21 cellular contexts compared by ENCODE assay signal in the genomic region with DNA sequence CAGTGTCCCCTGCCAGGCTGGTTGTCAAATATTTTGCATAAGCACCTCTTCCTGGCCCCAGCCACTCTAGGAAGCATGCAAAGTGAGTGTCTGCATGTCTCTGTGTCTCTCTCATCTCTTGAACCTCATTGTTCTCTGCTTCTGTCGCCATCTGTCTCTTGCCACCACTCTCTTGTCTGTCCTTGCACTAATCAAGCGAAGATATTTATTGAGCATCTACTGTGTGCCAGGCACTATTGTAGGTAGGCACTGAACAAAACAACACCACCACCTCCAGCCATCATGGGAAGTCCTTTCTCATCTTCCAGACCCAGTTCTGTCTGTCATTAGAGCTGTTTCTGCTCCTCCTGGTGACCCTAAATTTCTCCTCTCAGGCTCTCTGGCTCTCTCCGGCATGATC. TPM values are rescaled to one million over a fixed set of nuclear protein-coding genes. Genes with fewer than 3 reads are reported as not detected.
DNase-seq lines count a peak whose midpoint lies in the region; ATAC-seq, FAIRE-seq and TF ChIP-seq lines count a peak whose summit lies in the region.
"Had no signal": no experiment of that assay in that cellular context is flagged by ENCODE, and none has a peak within 500 bp of the region (broad histone marks: within the 10 kb centered on the region; RNA-seq: fewer than 3 reads in every experiment).

No MANE protein-coding gene starts in this region.

- no peaks in the 10 kb centered on the region for H3K36me3 ChIP-seq in Karpas-422 (ENCODE audit: insufficient read depth, low read length)
- H3K36me3 ChIP-seq in astrocyte (ENCODE audit: insufficient read depth, low read length): no peaks in the 10 kb centered on the region
- no peaks in the 10 kb centered on the region for H3K36me3 ChIP-seq in kidney (ENCODE audit: control insufficient read depth in 1 of 2, insufficient read depth in 2 of 2, low read length in 2 of 2)
- no peaks in the 10 kb centered on the region for H3K36me3 ChIP-seq in mucosa of descending colon (ENCODE audit: low read depth)
- H3K36me3 ChIP-seq: BE2C had no signal

- H3K27ac ChIP-seq in Karpas-422 (ENCODE audit: low read length) (no peak overlapping the region), astrocyte (ENCODE audit: low read depth, low read length) (no peak overlapping the region), kidney (ENCODE audit: low read depth in 2 of 2, low read length in 2 of 2) (no peak overlapping the region)
- H3K27ac ChIP-seq: HL-60 had no signal

- TF ChIP-seq CTCF in astrocyte (IDR thresholded peaks at IDR 0.05; ENCODE audit: insufficient read depth, low read depth, low read length) (no peak), kidney (IDR thresholded peaks at IDR 0.05; ENCODE audit: borderline replicate concordance, extremely low read depth, insufficient read depth) (no peak), mucosa of descending colon (IDR thresholded peaks at IDR 0.05) (no peak)

- H3K4me1 Mint-ChIP-seq in astrocyte (ENCODE audit: low read depth, unreplicated experiment): no peaks in the 10 kb centered on the region
- H3K4me1 Mint-ChIP-seq in natural killer cell treated with Interleukin-12 subunit alpha and Interleukin-12 subunit beta and Interleukin-15 and Interleukin-18, amount 100 ng/mL, for 72 hours (ENCODE audit: low read depth in 2 of 2): peaks cover 3 to 6% of the 10 kb centered on the region in 2 donors

- H3K36me3 Mint-ChIP-seq in astrocyte (ENCODE audit: low read depth, unreplicated experiment): peaks cover 5% of the 10 kb centered on the region
- H3K36me3 Mint-ChIP-seq in natural killer cell treated with Interleukin-12 subunit alpha and Interleukin-12 subunit beta and Interleukin-15 and Interleukin-18, amount 100 ng/mL, for 72 hours: no peaks in the 10 kb centered on the region
- H3K36me3 Mint-ChIP-seq: CD8-positive, alpha-beta memory T cell had no signal

- H3K27me3 ChIP-seq in Karpas-422 (ENCODE audit: low read length) (no peaks in the 10 kb centered on the region), astrocyte (ENCODE audit: insufficient read depth, low read length) (peaks cover 10% of the 10 kb centered on the region)
- H3K27me3 ChIP-seq: BE2C had no signal

- H3K4me3 ChIP-seq in Karpas-422 (ENCODE audit: low read length) (no peak overlapping the region), astrocyte (ENCODE audit: insufficient read depth, low read depth, low read length) (no peak overlapping the region), kidney (ENCODE audit: low read length in 2 of 2) (no peak overlapping the region), mucosa of descending colon (no peak overlapping the region)
- H3K4me3 ChIP-seq: GM23338 had no signal

- H3K9me3 ChIP-seq in Karpas-422 (ENCODE audit: low read length) (no peaks in the 10 kb centered on the region), astrocyte (ENCODE audit: insufficient read depth, low read depth, low read length) (no peaks in the 10 kb centered on the region), kidney (ENCODE audit: control insufficient read depth in 1 of 2, low read length in 2 of 2) (no peaks in the 10 kb centered on the region), mucosa of descending colon (no peaks in the 10 kb centered on the region)
- H3K9me3 ChIP-seq: BE2C had no signal

- intact Hi-C loops in kidney (cut with DNase I) (no loop called here), head of caudate nucleus (cut with DNase I) (no loop called here), mucosa of descending colon (cut with DNase I, micrococcal nuclease) (loop anchor here in 1 of 2 donors (5.0 kb wide), 1 partner anchor 113 kb away; no protein-coding TSS in a partner anchor)

- no peaks in the 10 kb centered on the region for H4K20me1 ChIP-seq in Karpas-422 (ENCODE audit: insufficient read depth, low read depth, low read length)
- H4K20me1 ChIP-seq in astrocyte (ENCODE audit: insufficient read depth, low read length): no peaks in the 10 kb centered on the region

- peaks cover 48% of the 10 kb centered on the region for H3K27me3 Mint-ChIP-seq in astrocyte (ENCODE audit: low read depth, unreplicated experiment)
- peaks cover 11 to 12% of the 10 kb centered on the region in 2 donors for H3K27me3 Mint-ChIP-seq in natural killer cell treated with Interleukin-12 subunit alpha and Interleukin-12 subunit beta and Interleukin-15 and Interleukin-18, amount 100 ng/mL, for 72 hours

- no peaks in the 10 kb centered on the region for H3K79me2 ChIP-seq in Karpas-422 (ENCODE audit: low read length)
- H3K79me2 ChIP-seq in astrocyte (ENCODE audit: insufficient read depth, low read length): no peaks in the 10 kb centered on the region

- H3K27ac Mint-ChIP-seq in astrocyte (ENCODE audit: unreplicated experiment): no peak overlapping the region
- no peak overlapping the region for H3K27ac Mint-ChIP-seq in natural killer cell treated with Interleukin-12 subunit alpha and Interleukin-12 subunit beta and Interleukin-15 and Interleukin-18, amount 100 ng/mL, for 72 hours
- H3K27ac Mint-ChIP-seq: CD4-positive, CD25-positive, alpha-beta regulatory T cell; CD8-positive, alpha-beta memory T cell; GM23338 had no signal

- H3K4me2 ChIP-seq in Karpas-422 (ENCODE audit: low read depth, low read length, poor library complexity, severe bottlenecking) (peak overlapping the region; percentile 20), astrocyte (ENCODE audit: low read length) (no peak overlapping the region)
- H3K4me2 ChIP-seq: GM23338 had no signal

- FAIRE-seq in astrocyte (lab: Jason Lieb, UNC): no peak
- FAIRE-seq in kidney (lab: Jason Lieb, UNC): no peak
- FAIRE-seq: A204.1, G401.6, GM12891 had no signal

- DNase-seq in Karpas-422: no peak
- DNase-seq in astrocyte (ENCODE audit: low read depth): no peak
- peak; percentile 0 for DNase-seq in kidney
- no peak for DNase-seq in natural killer cell treated with Interleukin-12 subunit alpha and Interleukin-12 subunit beta and Interleukin-15 and Interleukin-18, amount 100 ng/mL, for 72 hours (ENCODE audit: low spot score)
- DNase-seq in head of caudate nucleus: no peak
- no peak for DNase-seq in mucosa of descending colon
- DNase-seq: ACHN; BE2C; C1 segment of cervical spinal cord; CD4-positive, CD25-positive, alpha-beta regulatory T cell; CD8-positive, alpha-beta memory T cell; COR-L47; DMS 273 treated with DMSO at 0.1 percent for 48 hours; H9 had no signal

- H2AFZ ChIP-seq in Karpas-422 (ENCODE audit: low read length) (no peak overlapping the region), astrocyte (ENCODE audit: low read depth, low read length) (no peak overlapping the region)
- H2AFZ ChIP-seq: GM23338 had no signal

- H3K9ac ChIP-seq in Karpas-422 (ENCODE audit: low read length) (peak overlapping the region; percentile 28; the same call in 1 of the 2 replicates), astrocyte (ENCODE audit: low read length) (no peak overlapping the region), kidney (ENCODE audit: low read length in 2 of 2) (no peak overlapping the region)

- H3K4me3 Mint-ChIP-seq in astrocyte (ENCODE audit: unreplicated experiment): peak overlapping the region; percentile 22
- no peak overlapping the region for H3K4me3 Mint-ChIP-seq in natural killer cell treated with Interleukin-12 subunit alpha and Interleukin-12 subunit beta and Interleukin-15 and Interleukin-18, amount 100 ng/mL, for 72 hours
- H3K4me3 Mint-ChIP-seq: CD4-positive, CD25-positive, alpha-beta regulatory T cell; CD8-positive, alpha-beta memory T cell; GM23338; H9 had no signal

- no peaks in the 10 kb centered on the region for H3K9me2 ChIP-seq in Karpas-422 (replicated peaks; ENCODE audit: insufficient read depth, low read length)

- H3K4me1 ChIP-seq in Karpas-422 (ENCODE audit: low read length) (peaks cover 33% of the 10 kb centered on the region), astrocyte (ENCODE audit: insufficient read depth, low read length) (peaks cover 3% of the 10 kb centered on the region), kidney (ENCODE audit: control insufficient read depth in 1 of 2, insufficient read depth in 1 of 2, low read depth in 1 of 2, low read length in 2 of 2) (peaks cover 0 to 5% of the 10 kb centered on the region in 2 donors), mucosa of descending colon (ENCODE audit: low read depth) (peaks cover 9% of the 10 kb centered on the region)

- ATAC-seq in GM21576 (IDR thresholded peaks at IDR 0.05; ENCODE audit: unreplicated experiment) (no peak), mucosa of descending colon (no peak)
- no peak for ATAC-seq in natural killer cell treated with Interleukin-12 subunit alpha and Interleukin-12 subunit beta and Interleukin-15 and Interleukin-18, amount 100 ng/mL, for 72 hours
- ATAC-seq: GM23338 had no signal

- peaks cover 8% of the 10 kb centered on the region for H3K9me3 Mint-ChIP-seq in astrocyte (ENCODE audit: unreplicated experiment)
- no peaks in the 10 kb centered on the region for H3K9me3 Mint-ChIP-seq in natural killer cell treated with Interleukin-12 subunit alpha and Interleukin-12 subunit beta and Interleukin-15 and Interleukin-18, amount 100 ng/mL, for 72 hours
- H3K9me3 Mint-ChIP-seq: CD8-positive, alpha-beta memory T cell had no signal

RNA-seq across cellular contexts. Expression of gene SHKBP1, which starts 52.0 kb away (rescaled TPM):
- total RNA-seq in Karpas-422 (2014; rRNA removed; shearing (Covaris generic); ENCODE audit: low replicate concordance): 49.7 and 98.2 TPM in 2 replicates
- total RNA-seq in astrocyte: 56.3 and 60.4 TPM in 2 replicates
- 69.6 TPM for total RNA-seq in kidney
- 91.3 TPM for polyA plus RNA-seq in kidney (ENCODE audit: insufficient read depth, low read depth, low replicate concordance)
- 100 to 1,000 TPM; 131 to 149 TPM for total RNA-seq in natural killer cell treated with Interleukin-12 subunit alpha and Interleukin-12 subunit beta and Interleukin-15 and Interleukin-18, amount 100 ng/mL, for 72 hours
- total RNA-seq in mucosa of descending colon: 10 to 100 TPM; 58.1 to 70.6 (median 62.2) TPM

RNA-seq across cellular contexts. Expression of gene SPTBN4, which starts 57.9 kb away (rescaled TPM):
- total RNA-seq in Karpas-422 (2014; rRNA removed; shearing (Covaris generic); ENCODE audit: low replicate concordance): 1.0 and 1.1 TPM in 2 replicates
- 0.41 and 0.53 TPM in 2 replicates for total RNA-seq in astrocyte
- 0.82 TPM for total RNA-seq in kidney
- 4.6 TPM for polyA plus RNA-seq in kidney (ENCODE audit: insufficient read depth, low read depth, low replicate concordance)
- total RNA-seq in natural killer cell treated with Interleukin-12 subunit alpha and Interleukin-12 subunit beta and Interleukin-15 and Interleukin-18, amount 100 ng/mL, for 72 hours: not detected
- 1 to 10 TPM in 1 of 3 donors, under 1 TPM in 2; 0.29 to 4.1 (median 0.82) TPM for total RNA-seq in mucosa of descending colon
- total RNA-seq: CD4-positive, CD25-positive, alpha-beta regulatory T cell; HT1080 had no signal
- polyA plus RNA-seq: CD4-positive, CD25-positive, alpha-beta regulatory T cell; CD8-positive, alpha-beta memory T cell had no signal

RNA-seq across cellular contexts. Expression of gene BLVRB, which starts 59.1 kb away (rescaled TPM):
- total RNA-seq in Karpas-422 (2014; rRNA removed; shearing (Covaris generic); ENCODE audit: low replicate concordance): 10.2 and 14.5 TPM in 2 replicates
- total RNA-seq in astrocyte: 27.1 and 32.7 TPM in 2 replicates
- total RNA-seq in kidney: 89.9 TPM
- polyA plus RNA-seq in kidney (ENCODE audit: insufficient read depth, low read depth, low replicate concordance): 248 TPM
- 1 to 10 TPM; 4.6 to 5.3 TPM for total RNA-seq in natural killer cell treated with Interleukin-12 subunit alpha and Interleukin-12 subunit beta and Interleukin-15 and Interleukin-18, amount 100 ng/mL, for 72 hours
- total RNA-seq in mucosa of descending colon: 10 to 100 TPM; 70.9 to 87.6 (median 76.8) TPM
